Comparison of ENCODE assay signal across 30 cellular contexts in genomic region chr13:45242524-45242923, GRCh38. TPM values are rescaled to one million over a fixed set of nuclear protein-coding genes. Genes with fewer than 3 reads are reported as not detected.
DNase-seq lines count a peak whose midpoint lies in the region; ATAC-seq, FAIRE-seq and TF ChIP-seq lines count a peak whose summit lies in the region.
"Had no signal": no experiment of that assay in that cellular context is flagged by ENCODE, and none has a peak within 500 bp of the region (broad histone marks: within the 10 kb centered on the region; RNA-seq: fewer than 3 reads in every experiment).

No MANE protein-coding gene starts in this region.

- H3K4me3 ChIP-seq in adipocyte (ENCODE audit: low read length) (peak overlapping the region; percentile 49), mucosa of rectum (ENCODE audit: low read length in 2 of 2) (peak overlapping the region in 1 of 2 donors; percentile 50), thyroid gland (replicated peaks in 1 of 3) (peak overlapping the region in 1 of 3 donors; percentile 26)
- H3K4me3 ChIP-seq: ascending aorta, heart right ventricle, K562, MG63, right lobe of liver, SJSA1, tibial nerve had no signal

- H3K27ac ChIP-seq in mucosa of rectum (ENCODE audit: low read depth in 2 of 2, low read length in 2 of 2) (peak overlapping the region; percentile 6 to 42), thyroid gland (peak overlapping the region; percentile 4 to 73 (median 47))
- H3K27ac ChIP-seq: ascending aorta, right lobe of liver, SJSA1 had no signal

- H3K9ac ChIP-seq in adipocyte (ENCODE audit: low read length) (peak overlapping the region; percentile 55), mucosa of rectum (ENCODE audit: low read depth in 1 of 2, low read length in 2 of 2) (peak overlapping the region in 1 of 2 donors; percentile 17)

- TF ChIP-seq CTCF in thyroid gland (IDR thresholded peaks at IDR 0.05) (no peak), D721Med (IDR thresholded peaks at IDR 0.05; ENCODE audit: insufficient read depth, missing control alignments) (no peak)

- H3K4me1 ChIP-seq in adipocyte (ENCODE audit: control insufficient read depth, insufficient read depth, low read length) = peaks cover 26% of the 10 kb centered on the region
- H3K4me1 ChIP-seq in mucosa of rectum (ENCODE audit: control insufficient read depth in 2 of 2, insufficient read depth in 2 of 2, low read length in 2 of 2) = peaks cover 5 to 17% of the 10 kb centered on the region in 2 donors
- H3K4me1 ChIP-seq in thyroid gland = peaks cover 10 to 14% of the 10 kb centered on the region in 2 donors
- H3K4me1 ChIP-seq: ascending aorta, BE2C had no signal

- DNase-seq in NCI-H82 (lab: John Stamatoyannopoulos, UW) = peak; percentile 36
- DNase-seq in NCI-H82 treated with DMSO at 0.1 percent for 48 hours (lab: John Stamatoyannopoulos, UW; ENCODE audit: unreplicated experiment) = no peak
- no peak for DNase-seq in adipocyte (ENCODE audit: low read depth)
- no peak for DNase-seq in thyroid gland
- DNase-seq in D721Med (ENCODE audit: insufficient read length, low spot score) = no peak
- no peak for DNase-seq in NCI-H748 (lab: John Stamatoyannopoulos, UW; ENCODE audit: unreplicated experiment)
- DNase-seq: 8988T; activated CD4-positive, alpha-beta T cell treated with anti-CD3 and anti-CD28 coated beads, Interleukin-2, amount 50 U/mL, for 1 hour; activated CD8-positive, alpha-beta memory T cell treated with anti-CD3 and anti-CD28 coated beads, Interleukin-2, amount 10 ng/mL, durations not matched to agents 7 days and 5 days; central memory CD4-positive, alpha-beta T cell; effector CD4-positive, alpha-beta T cell; heart right ventricle; nephron progenitor cell; NK-92 treated with Interleukin-12 subunit alpha and Interleukin-12 subunit beta, amount 100 ng/mL, for 24 hours; stimulated activated naive CD8-positive, alpha-beta T cell treated with anti-CD3 and anti-CD28 coated beads, Interleukin-15, amount 100 ng/mL, for 72 hours; T-helper 17 cell had no signal

- no peaks in the 10 kb centered on the region for H3K9me3 ChIP-seq in adipocyte (ENCODE audit: control insufficient read depth, low read length)
- no peaks in the 10 kb centered on the region for H3K9me3 ChIP-seq in mucosa of rectum (ENCODE audit: control insufficient read depth in 2 of 2, low read length in 2 of 2)
- H3K9me3 ChIP-seq in thyroid gland = no peaks in the 10 kb centered on the region
- H3K9me3 ChIP-seq: ascending aorta, BE2C, heart right ventricle, MG63, right lobe of liver, SJSA1, tibial nerve had no signal

- no peak for FAIRE-seq in D721Med (lab: Jason Lieb, UNC)
- FAIRE-seq: K562 had no signal

- 95 to 97% methylated on average over 1 of the region's 1 CpG for WGBS in thyroid gland, 2 donors

- no peak for TF ChIP-seq POLR2A in thyroid gland (IDR thresholded peaks at IDR 0.05)

- H3K36me3 ChIP-seq in adipocyte (ENCODE audit: control insufficient read depth, insufficient read depth, low read length, severe bottlenecking) = no peaks in the 10 kb centered on the region
- H3K36me3 ChIP-seq in mucosa of rectum (ENCODE audit: control insufficient read depth in 2 of 2, insufficient read depth in 2 of 2, low read length in 2 of 2) = peaks cover 0 to 3% of the 10 kb centered on the region in 2 donors
- H3K36me3 ChIP-seq in thyroid gland = no peaks in the 10 kb centered on the region
- H3K36me3 ChIP-seq: ascending aorta, BE2C, heart right ventricle, right lobe of liver had no signal

- no peak for ATAC-seq in GM21360 (IDR thresholded peaks at IDR 0.05; ENCODE audit: unreplicated experiment)
- ATAC-seq: activated CD8-positive, alpha-beta memory T cell treated with anti-CD3 and anti-CD28 coated beads, Interleukin-2, amount 10 ng/mL, durations not matched to agents 7 days and 5 days; activated naive CD4-positive, alpha-beta T cell treated with anti-CD3 and anti-CD28 coated beads, Interleukin-2, amount 50 U/mL, for 72 hours; K562; Panc1; stimulated activated naive CD8-positive, alpha-beta T cell treated with anti-CD3 and anti-CD28 coated beads, Interleukin-15, amount 100 ng/mL, for 72 hours; T-helper 17 cell had no signal

- intact Hi-C loops in thyroid gland (cut with DNase I) = no loop called here

- H3K27me3 ChIP-seq in adipocyte (replicated peaks; ENCODE audit: control insufficient read depth, insufficient read depth, low read length) (no peaks in the 10 kb centered on the region), mucosa of rectum (ENCODE audit: control insufficient read depth in 2 of 2, insufficient read depth in 2 of 2, low read length in 2 of 2) (no peaks in the 10 kb centered on the region), thyroid gland (no peaks in the 10 kb centered on the region)
- H3K27me3 ChIP-seq: ascending aorta, BE2C, heart right ventricle, MG63, right lobe of liver, SJSA1, tibial nerve had no signal

RNA-seq across cellular contexts. Expression of gene KCTD4, which starts 41.7 kb away (rescaled TPM):
- under 1 TPM in 1 of 4 donors, not detected in 3; 0.11 TPM for total RNA-seq in thyroid gland
- total RNA-seq: activated CD8-positive, alpha-beta memory T cell treated with anti-CD3 and anti-CD28 coated beads, Interleukin-2, amount 10 ng/mL, durations not matched to agents 7 days and 5 days; activated naive CD4-positive, alpha-beta T cell treated with anti-CD3 and anti-CD28 coated beads, Interleukin-2, amount 50 U/mL, for 72 hours; activated T-helper 1 cell treated with anti-CD3 and anti-CD28 coated beads, Interleukin-12 subunit alpha, Interleukin-12 subunit beta, Interleukin-2, Interleukin-4 antibody, amounts not matched to agents 30 ng/mL and 10 ng/mL and 1 ng/mL, durations not matched to agents 14 hours and 24 hours and 36 hours; ascending aorta; HT-29; K562; mesenteric fat pad; right lobe of liver; T-helper 17 cell had no signal
